In genomic region chr9:114805670-114806551, GRCh38 we compare ENCODE assay signal across 1 cellular context.
TF ChIP-seq lines count a peak whose summit lies in the region.

Gene TNFSF15 (minus strand): TSS chr9:114806039. CDS start chr9:114806012, 27 bp downstream.

TF ChIP-seq in IMR-90, 13 proteins besides CTCF, POLR2A, EP300 and RAD21 (continued from another document):
- no peak for TF ChIP-seq CHD1 (IDR thresholded peaks at IDR 0.05; ENCODE audit: low read depth, low read length)
- no peak for TF ChIP-seq MAZ (IDR thresholded peaks at IDR 0.05; ENCODE audit: borderline replicate concordance, low read depth, low read length)
- TF ChIP-seq MAFK (IDR thresholded peaks at IDR 0.05; ENCODE audit: low read depth, low read length) = no peak
- TF ChIP-seq, protein P1, sequence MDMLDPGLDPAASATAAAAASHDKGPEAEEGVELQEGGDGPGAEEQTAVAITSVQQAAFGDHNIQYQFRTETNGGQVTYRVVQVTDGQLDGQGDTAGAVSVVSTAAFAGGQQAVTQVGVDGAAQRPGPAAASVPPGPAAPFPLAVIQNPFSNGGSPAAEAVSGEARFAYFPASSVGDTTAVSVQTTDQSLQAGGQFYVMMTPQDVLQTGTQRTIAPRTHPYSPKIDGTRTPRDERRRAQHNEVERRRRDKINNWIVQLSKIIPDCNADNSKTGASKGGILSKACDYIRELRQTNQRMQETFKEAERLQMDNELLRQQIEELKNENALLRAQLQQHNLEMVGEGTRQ (IDR thresholded peaks at IDR 0.05; ENCODE audit: low read depth, low read length) = no peak
- no peak for TF ChIP-seq SMC3 (IDR thresholded peaks at IDR 0.05; ENCODE audit: low read depth, low read length)
- no peak for TF ChIP-seq CEBPB (IDR thresholded peaks at IDR 0.05; ENCODE audit: low read depth, low read length)
- no peak for TF ChIP-seq RCOR1 (IDR thresholded peaks at IDR 0.05; ENCODE audit: insufficient replicate concordance, low read length)
